29 cellular contexts compared by ENCODE assay signal in the genomic region with DNA sequence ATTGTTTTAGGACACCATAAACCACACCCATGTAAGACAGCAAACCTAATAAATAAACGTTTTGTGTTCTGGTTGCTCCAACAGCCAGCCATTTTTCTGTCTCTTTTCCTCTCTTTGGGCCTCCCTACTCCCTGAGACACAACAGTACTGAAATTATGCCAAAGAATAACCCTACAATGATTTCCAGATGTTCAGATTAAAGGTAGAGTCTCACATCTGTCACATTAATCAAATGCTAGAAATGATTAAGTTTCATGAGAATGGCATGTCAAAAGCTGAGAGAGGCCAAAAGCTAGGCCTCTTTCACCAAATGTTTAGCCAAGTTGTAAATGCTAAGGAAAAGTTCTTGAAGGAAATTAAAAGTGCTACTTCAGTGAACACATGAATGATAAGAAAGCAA.
A peak's percentile ranks its signal among the peaks of the same experiment; 100 is the strongest.
DNase-seq lines count a peak whose midpoint lies in the region; ATAC-seq, FAIRE-seq and TF ChIP-seq lines count a peak whose summit lies in the region.
"Had no signal": no experiment of that assay in that cellular context is flagged by ENCODE, and none has a peak within 500 bp of the region (broad histone marks: within the 10 kb centered on the region; RNA-seq: fewer than 3 reads in every experiment).

No MANE protein-coding gene starts in this region.

- no peak overlapping the region for H3K4me3 ChIP-seq in AG10803 (ENCODE audit: low read length)
- H3K4me3 ChIP-seq in Panc1 (ENCODE audit: low read depth in 2 of 2, low read length in 2 of 2): no peak overlapping the region
- H3K4me3 ChIP-seq: BLaER1 treated with 17β-estradiol and CSF1 and Interleukin-3, amounts not matched to agents 10 nM and 100 nM; psoas muscle; skin epidermis; transverse colon had no signal

- intact Hi-C loops in Panc1 (cut with micrococcal nuclease; ENCODE audit: unreplicated experiment): loop anchor here (5.0 to 10.0 kb wide), 3 partner anchors 288 to 1161 kb away; no protein-coding TSS in a partner anchor

- peak overlapping the region in 1 of 3 experiments; percentile 23 for H3K4me3 Mint-ChIP-seq in nephron
- H3K4me3 Mint-ChIP-seq: memory B cell had no signal

- H3K36me3 ChIP-seq in Panc1 (ENCODE audit: control insufficient read depth, insufficient read depth, low read length): no peaks in the 10 kb centered on the region
- H3K36me3 ChIP-seq: neutrophil, transverse colon had no signal

- BruUV-seq in Panc1 (replicated peaks; lab: Mats Ljungman, UMichigan): no TSS peak

- peaks cover 35% of the 10 kb centered on the region for H3K4me1 Mint-ChIP-seq in nephron

- no peak for TF ChIP-seq CTCF in AG10803 (conservative IDR thresholded peaks at IDR 0.05; ENCODE audit: low read length)
- no peak for TF ChIP-seq CTCF in Panc1 (IDR thresholded peaks at IDR 0.05)
- TF ChIP-seq CTCF in nephron (IDR thresholded peaks at IDR 0.05; ENCODE audit: unreplicated experiment in 3 of 3): no peak

- H3K27ac Mint-ChIP-seq in nephron: peak overlapping the region; percentile 84 to 95 (median 88)
- H3K27ac Mint-ChIP-seq: memory B cell had no signal

- in situ Hi-C loops in Panc1 (cut with HindIII; ENCODE audit: low pct_unique_long_range_greater_than_20kb, low sequenced_read_pairs): no loop called here

- no peaks in the 10 kb centered on the region for H3K36me3 Mint-ChIP-seq in nephron (ENCODE audit: low read depth)

- no peaks in the 10 kb centered on the region; the same call in 1 of the 2 replicates for H3K4me1 ChIP-seq in Panc1 (ENCODE audit: control insufficient read depth, insufficient read depth, low read length)
- H3K4me1 ChIP-seq: BLaER1 treated with 17β-estradiol and CSF1 and Interleukin-3, amounts not matched to agents 10 nM and 100 nM; psoas muscle had no signal

- peak; percentile 91 for FAIRE-seq in endometrium (lab: Jason Lieb, UNC)
- FAIRE-seq: GM18507 had no signal

- no peaks in the 10 kb centered on the region for H3K27me3 ChIP-seq in Panc1 (ENCODE audit: control insufficient read depth, insufficient read depth, low read length)
- H3K27me3 ChIP-seq: BLaER1 treated with 17β-estradiol and CSF1 and Interleukin-3, amounts not matched to agents 10 nM and 100 nM; neutrophil; transverse colon had no signal

- CTCF ChIA-PET in Panc1 (lab: Charles Lee): interaction anchor here (0.6 kb wide), 1 partner anchor 17 kb away, joined by 5 read pairs; no protein-coding TSS in a partner anchor

- no peaks in the 10 kb centered on the region for H3K9me3 ChIP-seq in Panc1 (ENCODE audit: control insufficient read depth, insufficient read depth, low read depth, low read length)
- H3K9me3 ChIP-seq: neutrophil, psoas muscle, transverse colon had no signal

- H3K27ac ChIP-seq in Panc1 (ENCODE audit: low read length): peak overlapping the region; percentile 79; the same call in 1 of the 2 replicates
- H3K27ac ChIP-seq: BLaER1 treated with 17β-estradiol and CSF1 and Interleukin-3, amounts not matched to agents 10 nM and 100 nM; HL-60; neutrophil; psoas muscle; skin epidermis; transverse colon; VCaP had no signal

- no peaks in the 10 kb centered on the region for H3K27me3 Mint-ChIP-seq in nephron (ENCODE audit: low read depth)
- H3K27me3 Mint-ChIP-seq: memory B cell had no signal

- no peak for ATAC-seq in Panc1

- H3K9me3 Mint-ChIP-seq in nephron: no peaks in the 10 kb centered on the region
- H3K9me3 Mint-ChIP-seq: memory B cell had no signal

- POLR2A ChIA-PET in Panc1 (lab: Charles Lee): no interaction called here

- DNase-seq in AG10803 (ENCODE audit: low read depth) (peak; percentile 73), Panc1 (ENCODE audit: low read depth, low spot score) (no peak), KG1 (lab: John Stamatoyannopoulos, UW) (no peak), NCI-H345 treated with DMSO at 0.1 percent for 48 hours (lab: John Stamatoyannopoulos, UW; ENCODE audit: unreplicated experiment) (no peak), SHP77 treated with DMSO at 0.1 percent for 48 hours (lab: John Stamatoyannopoulos, UW) (no peak), retina (no peak)
- DNase-seq: ACHN; activated CD4-positive, alpha-beta T cell treated with anti-CD3 and anti-CD28 coated beads for 48 hours; activated gamma-delta T cell; activated T-cell treated with anti-CD3 and anti-CD28 coated beads, Interleukin-2, amount 50 U/mL, for 1 hour; COR-L47; DMS79; foreskin melanocyte; GF-D8; Kasumi-1; MV-4-11; NCI-H146; NCI-H2107; psoas muscle; transverse colon had no signal
